8 cellular contexts compared by ENCODE assay signal in the genomic region with DNA sequence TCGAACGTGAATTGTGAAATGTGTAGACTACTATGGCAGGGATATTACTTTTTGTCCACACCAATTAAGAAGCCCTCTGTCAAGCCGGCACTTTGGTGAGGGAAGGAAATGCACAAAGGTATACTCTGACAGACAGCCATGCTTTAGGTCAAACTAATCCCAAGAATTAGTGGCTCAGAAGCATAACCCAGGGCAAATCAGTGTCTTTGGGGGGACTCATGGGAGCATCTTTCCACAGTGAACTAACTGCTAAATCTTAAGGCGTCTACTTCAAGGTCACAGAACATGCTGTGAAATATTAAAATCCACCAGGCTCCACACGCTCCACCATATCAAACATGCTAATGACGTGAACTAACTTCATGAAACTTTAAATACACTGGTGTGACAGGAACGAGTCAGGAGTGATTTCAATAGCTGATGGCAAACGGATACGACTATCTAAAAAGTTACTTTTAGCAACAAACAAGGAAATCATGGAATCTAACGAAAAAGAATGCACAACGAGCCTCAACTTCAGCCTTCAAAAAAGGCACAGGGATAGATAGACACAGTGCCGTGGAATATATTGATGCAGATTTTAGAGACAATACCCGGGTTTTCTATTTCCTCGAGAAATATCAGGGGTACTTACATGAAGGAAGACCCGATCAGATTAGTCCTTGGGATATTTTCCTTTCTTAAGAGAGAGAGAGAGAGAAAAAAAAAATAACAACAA. TPM values are rescaled to one million over a fixed set of nuclear protein-coding genes. Genes with fewer than 3 reads are reported as not detected.
DNase-seq lines count a peak whose midpoint lies in the region; ATAC-seq, FAIRE-seq and TF ChIP-seq lines count a peak whose summit lies in the region.

No MANE protein-coding gene starts in this region.

- peak overlapping the region; percentile 84 to 100 (median 99) for H3K4me3 Mint-ChIP-seq in naive B cell

- H3K23me2 ChIP-seq in H1 (ENCODE audit: low read depth, low read length), result peaks cover 13% of the 10 kb centered on the region

- FAIRE-seq in GM12892 (lab: Jason Lieb, UNC) (peak; percentile 86), H1 (lab: Jason Lieb, UNC) (no peak)

- no peaks in the 10 kb centered on the region for H3K9me3 Mint-ChIP-seq in naive B cell

- no peaks in the 10 kb centered on the region for H3K79me2 ChIP-seq in H1 (ENCODE audit: control insufficient read depth in 1 of 2, insufficient read depth in 2 of 2, low read length in 2 of 2)

- peak overlapping the region in 2 of 4 experiments; percentile 19 to 44; a peak in 1 of 7 replicates for H3K9ac ChIP-seq in H1 (replicated peaks in 1 of 4; ENCODE audit: extremely low read depth in 1 of 4, low read depth in 3 of 4, low read length in 3 of 4)

- TF ChIP-seq CTCF in H1 (IDR thresholded peaks at IDR 0.05; ENCODE audit: control extremely low read depth in 1 of 3, insufficient read depth in 1 of 3, low read depth in 1 of 3, low read length in 3 of 3), result no peak

- H3K18ac ChIP-seq in H1 (ENCODE audit: extremely low read depth, low read length), result no peak overlapping the region

- DNase-seq in GM12892 (ENCODE audit: insufficient read length), result no peak
- peak; percentile 66 for DNase-seq in OCI-M1 (lab: John Stamatoyannopoulos, UW)
- DNase-seq in H1 (ENCODE audit: low read depth in 1 of 2, low spot score in 2 of 2), result no peak
- DNase-seq in naive B cell, result no peak
- no peak for DNase-seq in activated CD4-positive, CD25-positive, alpha-beta regulatory T cell treated with anti-CD3 and anti-CD28 coated beads, Interleukin-2, amount 50 U/mL, for 72 hours
- no peak for DNase-seq in SK-N-DZ (ENCODE audit: low spot score)
- no peak for DNase-seq in activated CD8-positive, alpha-beta memory T cell treated with anti-CD3 and anti-CD28 coated beads, Interleukin-2, amount 50 U/mL, for 48 hours

- H3K23ac ChIP-seq in H1 (ENCODE audit: insufficient read length), result no peak overlapping the region

- TF ChIP-seq POLR2A in GM12892 (IDR thresholded peaks at IDR 0.05; ENCODE audit: low read depth, low read length) (no peak), H1 (IDR thresholded peaks at IDR 0.05; ENCODE audit: control extremely low read depth in 1 of 2, low read depth in 2 of 2, low read length in 2 of 2) (no peak)

- H2BK20ac ChIP-seq in H1 (ENCODE audit: low read length), result no peak overlapping the region

- H2BK15ac ChIP-seq in H1 (ENCODE audit: low read length), result no peak overlapping the region

- no peaks in the 10 kb centered on the region for H4K20me1 ChIP-seq in H1 (replicated peaks in 1 of 2; ENCODE audit: control insufficient read depth in 1 of 2, insufficient read depth in 2 of 2, low read length in 2 of 2)

- peak in 1 of 2 donors; percentile 6 for ATAC-seq in naive B cell (ENCODE audit: low read depth in 2 of 2)
- ATAC-seq in GM18873 (IDR thresholded peaks at IDR 0.05; ENCODE audit: low FRiP score, unreplicated experiment), result no peak

- peaks cover 0 to 8% (median 0%) of the 10 kb centered on the region in 4 experiments; a peak in 2 of 7 replicates for H3K4me1 ChIP-seq in H1 (replicated peaks in 1 of 4; ENCODE audit: control insufficient read depth in 3 of 4, insufficient read depth in 4 of 4, low read length in 3 of 4)

- TF ChIP-seq EP300 in H1 (IDR thresholded peaks at IDR 0.05; ENCODE audit: borderline replicate concordance in 1 of 2, low read depth in 2 of 2, low read length in 2 of 2), result no peak

- H3K27ac ChIP-seq in H1 (ENCODE audit: low read depth, low read length), result no peak overlapping the region

- H3K27me3 Mint-ChIP-seq in naive B cell, result no peaks in the 10 kb centered on the region

- peaks cover 21 to 38% (median 34%) of the 10 kb centered on the region in 3 donors for H3K4me1 Mint-ChIP-seq in naive B cell

- no peak overlapping the region for H2BK120ac ChIP-seq in H1 (replicated peaks; ENCODE audit: low read depth, low read length)

- peak overlapping the region; percentile 84 to 94 for H3K4me2 ChIP-seq in H1 (ENCODE audit: insufficient read depth in 1 of 2, low read depth in 2 of 2, low read length in 2 of 2)

- CTCF ChIA-PET in H1 (lab: Charles Lee; ENCODE audit: partially characterized antibody), result interaction anchor here (0.6 kb wide), 1 partner anchor 398 kb away, joined by 3 read pairs; no protein-coding TSS in a partner anchor

- H3K36me3 ChIP-seq in H1 (ENCODE audit: control insufficient read depth in 2 of 4, insufficient read depth in 4 of 4, low read length in 3 of 4), result no peaks in the 10 kb centered on the region

- H2AK5ac ChIP-seq in H1 (ENCODE audit: low read depth, low read length), result no peak overlapping the region

- H3K27me3 ChIP-seq in H1 (replicated peaks in 1 of 4; ENCODE audit: control insufficient read depth in 3 of 4, extremely low read depth in 1 of 4, insufficient read depth in 3 of 4, low read length in 3 of 4), result peaks cover 0 to 16% (median 8%) of the 10 kb centered on the region in 4 experiments; a peak in 5 of 7 replicates

- H3K14ac ChIP-seq in H1 (ENCODE audit: insufficient read length), result no peak overlapping the region

- no peak overlapping the region for H2BK5ac ChIP-seq in H1 (ENCODE audit: low read depth, low read length)

- WGBS in H1 (ENCODE audit: extremely low coverage in 1 of 2, insufficient coverage in 1 of 2, insufficient read length in 1 of 2, insufficient replicate concordance in 2 of 2, low coverage in 1 of 2, low lambda C conversion rate in 2 of 2, missing lambda C conversion rate in 1 of 2), 2 experiments, result 44% methylated on average over 15 of the region's 15 CpGs; no CpG with 5 or more reads in 1 of the 2 experiments

- H3K36me3 Mint-ChIP-seq in naive B cell, result peaks cover 9 to 22% of the 10 kb centered on the region in 2 donors

- no peaks in the 10 kb centered on the region for H3K79me1 ChIP-seq in H1 (ENCODE audit: low read depth, low read length)

- POLR2A ChIA-PET in H1 (lab: Charles Lee; ENCODE audit: partially characterized antibody), result interaction anchor here (0.6 kb wide), 1 partner anchor 83 kb away, joined by 4 read pairs; no protein-coding TSS in a partner anchor

- H3K27ac Mint-ChIP-seq in naive B cell, result peak overlapping the region; percentile 88 to 99 (median 98)

- no peak overlapping the region for H4K5ac ChIP-seq in H1 (ENCODE audit: insufficient read length, low read depth, low read length)

- no peaks in the 10 kb centered on the region for H3K9me3 ChIP-seq in H1 (ENCODE audit: insufficient read depth in 2 of 2, low read depth in 1 of 2, low read length in 1 of 2)

- no peak overlapping the region for H2BK12ac ChIP-seq in H1 (ENCODE audit: low read depth, low read length)

- H3K56ac ChIP-seq in H1 (replicated peaks; ENCODE audit: insufficient read length, low read depth, low read length), result no peak overlapping the region

- peak overlapping the region; percentile 74 for H2AFZ ChIP-seq in H1 (ENCODE audit: low read length)

- H3K4me3 ChIP-seq in H1 (ENCODE audit: extremely low read depth in 1 of 4, insufficient read depth in 2 of 4, low read depth in 3 of 4, low read length in 4 of 4), result peak overlapping the region; percentile 64 to 83 (median 68)

- H4K91ac ChIP-seq in H1 (replicated peaks; ENCODE audit: insufficient read length, low read length), result no peak overlapping the region

- TF ChIP-seq RAD21 in H1 (IDR thresholded peaks at IDR 0.05 in 1 of 2, conservative IDR thresholded peaks at IDR 0.05 in 1 of 2; ENCODE audit: low read depth in 2 of 2, low read length in 2 of 2), result no peak

- no peak overlapping the region for H4K8ac ChIP-seq in H1 (ENCODE audit: extremely low read depth, insufficient read depth, low read length)

- no peak overlapping the region for H3K4ac ChIP-seq in H1 (replicated peaks; ENCODE audit: insufficient read length, low read depth, low read length)

TF ChIP-seq in H1, 55 proteins besides CTCF, POLR2A, EP300 and RAD21:
- TF ChIP-seq SUZ12 (IDR thresholded peaks at IDR 0.05; ENCODE audit: low read length) (0 out of 2 replicates have a peak, but pooled peaks have one; percentile 14), MAX (IDR thresholded peaks at IDR 0.05) (no peak)

RNA-seq across cellular contexts. Expression of gene MEF2C, which starts 0.5 kb away (rescaled TPM):
- 207 TPM for polyA plus RNA-seq in GM12892 (2012; ENCODE audit: missing spikeins)
- 0.99 and 1.4 TPM in 2 replicates for total RNA-seq in H1 (2021; fragmentation: NEBNext Ultra II Directional; extraction: Animal tissue kit (Norgen Biotek cat#: 25700))
- 0.59 and 0.75 TPM in 2 replicates for polyA plus RNA-seq in H1 (2011; rRNA removed)
- polyA plus RNA-seq in H1 (2011; cell fraction: cytosol; rRNA removed), result 0.22 TPM
- polyA plus RNA-seq in H1 (2011; cell fraction: nucleus; rRNA removed), result 1.0 TPM
- polyA plus RNA-seq in H1 (2012, experiment 1 of 2), result 0.35 to 1.3 TPM (median 1.0 TPM) in 4 replicates
- not detected for polyA plus RNA-seq in H1 (2012, experiment 2 of 2)
- polyA plus RNA-seq in H1 (2013, experiment 1 of 2), result 1.1 TPM
- polyA plus RNA-seq in H1 (2013, experiment 2 of 2), result 0.87 TPM
- 1.4 and 2.0 TPM in 2 replicates for polyA minus RNA-seq in H1 (2011; rRNA and poly(A)+ RNA removed)
- polyA minus RNA-seq in H1 (2011; cell fraction: cytosol; rRNA and poly(A)+ RNA removed), result not detected
- 4.0 TPM for polyA minus RNA-seq in H1 (2011; cell fraction: nucleus; rRNA and poly(A)+ RNA removed)
- 100 to 1,000 TPM; 402 to 547 (median 433) TPM for polyA plus RNA-seq in naive B cell (ENCODE audit: low read depth in 6 of 6)
- polyA plus RNA-seq in SK-N-DZ (2014; cell fraction: cytosol; rRNA removed), result not detected in 2 replicates
- not detected in 2 replicates for polyA plus RNA-seq in SK-N-DZ (2014; cell fraction: nucleus; rRNA removed)

Comparison
In these comparisons a context has a peak if more than half of its experiments do, and no peak if none do; other contexts are left out.
1. RNA of gene MEF2C, which starts 0.5 kb away (polyA plus RNA-seq): 402 to 547 TPM in naive B cell; 0.22 to 1.3 TPM in H1; every median in the first group is over 100 times any median in the second.